14 cellular contexts compared by ENCODE assay signal in the genomic region with DNA sequence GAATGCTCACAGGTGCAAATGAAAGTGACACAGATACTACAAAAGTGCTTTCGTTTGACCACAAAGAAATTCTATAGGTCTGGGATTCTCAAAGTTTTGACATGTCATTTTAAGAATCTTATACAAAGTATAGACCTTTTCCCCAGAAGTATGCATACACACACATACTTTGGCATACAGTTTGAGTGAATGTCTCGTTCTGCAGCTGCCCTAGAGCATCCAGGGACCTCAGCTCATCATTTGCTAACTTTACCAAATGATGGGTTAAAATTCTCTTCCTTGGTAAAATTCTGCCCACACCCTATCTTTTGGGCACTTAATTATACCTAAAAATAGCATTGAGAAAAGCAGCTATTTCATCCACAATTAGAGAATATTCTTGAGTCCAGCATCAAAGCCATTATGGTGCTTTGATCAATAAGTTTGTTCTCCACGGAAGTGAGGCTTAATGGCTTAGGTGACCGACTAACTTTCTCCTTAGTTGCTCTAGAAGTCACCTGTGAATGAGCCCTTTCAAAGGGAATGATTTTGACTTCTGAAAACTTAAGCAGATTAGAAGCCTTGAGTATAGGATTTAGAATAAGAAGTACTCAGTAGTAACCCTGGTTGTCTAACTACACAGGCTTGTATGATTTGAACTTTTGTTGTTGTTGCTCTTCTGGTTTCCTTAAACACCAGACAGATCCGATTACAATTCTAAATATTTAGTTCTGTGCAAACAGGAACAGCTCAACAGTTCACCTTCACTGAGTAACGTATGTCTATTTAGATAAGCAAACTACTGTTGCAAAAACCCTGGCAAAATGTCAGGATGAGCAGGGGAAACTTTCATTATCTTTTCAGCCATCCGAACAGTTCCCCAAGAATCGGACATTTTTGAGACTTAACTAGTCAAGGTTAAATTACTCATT.
DNase-seq lines count a peak whose midpoint lies in the region; ATAC-seq and TF ChIP-seq lines count a peak whose summit lies in the region.
"Had no signal": no experiment of that assay in that cellular context is flagged by ENCODE, and none has a peak within 500 bp of the region (broad histone marks: within the 10 kb centered on the region; RNA-seq: fewer than 3 reads in every experiment).

No MANE protein-coding gene starts in this region.

- H3K36me3 Mint-ChIP-seq in activated T-helper 17 cell treated with anti-CD3 and anti-CD28 coated beads, Interleukin-2, amount 50 U/mL, for 72 hours (ENCODE audit: low read depth): no peaks in the 10 kb centered on the region

- no TSS peak for BruUV-seq in IMR-90 (replicated peaks; lab: Mats Ljungman, UMichigan)

- H3K14ac ChIP-seq in IMR-90 (replicated peaks; ENCODE audit: low read depth, low read length): peak overlapping the region; percentile 69

- H3K4me1 ChIP-seq in IMR-90 (ENCODE audit: control insufficient read depth, insufficient read depth, low read length) (peaks cover 5% of the 10 kb centered on the region), stomach (peaks cover 0 to 15% (median 4%) of the 10 kb centered on the region in 4 donors)
- H3K4me1 ChIP-seq: foreskin keratinocyte had no signal

- no peaks in the 10 kb centered on the region for H3K4me1 Mint-ChIP-seq in activated T-helper 17 cell treated with anti-CD3 and anti-CD28 coated beads, Interleukin-2, amount 50 U/mL, for 72 hours

- peak overlapping the region; percentile 86; the same call in 1 of the 2 replicates for H2BK20ac ChIP-seq in IMR-90 (ENCODE audit: low read depth, low read length)

- peak overlapping the region; percentile 80 for H2BK120ac ChIP-seq in IMR-90 (ENCODE audit: low read depth, low read length)

- peaks cover 9 to 52% of the 10 kb centered on the region in 2 experiments; a peak in 3 of 4 replicates for H3K79me1 ChIP-seq in IMR-90 (ENCODE audit: low read depth in 1 of 2, low read length in 2 of 2)

- no peaks in the 10 kb centered on the region for H3K36me3 ChIP-seq in IMR-90 (ENCODE audit: control insufficient read depth, insufficient read depth, low read length)
- no peaks in the 10 kb centered on the region for H3K36me3 ChIP-seq in stomach
- H3K36me3 ChIP-seq: cardiac muscle cell, left ventricle myocardium inferior, pancreas had no signal

- DNase-seq in CMK (ENCODE audit: low read depth): peak; percentile 48
- DNase-seq in IMR-90: peak; percentile 94
- peak; percentile 54 for DNase-seq in kidney glomerular epithelial cell (lab: John Stamatoyannopoulos, UW)
- no peak for DNase-seq in stomach
- DNase-seq in superior temporal gyrus (ENCODE audit: extremely low spot score): no peak
- no peak for DNase-seq in G401 (ENCODE audit: low spot score)
- DNase-seq: COR-L47, foreskin keratinocyte, left ventricle myocardium inferior, NCI-H1105, pancreas had no signal

- H3K9me1 ChIP-seq in IMR-90 (ENCODE audit: insufficient read depth, low read length): peaks cover 3% of the 10 kb centered on the region

- H2AK5ac ChIP-seq in IMR-90 (ENCODE audit: low read depth, low read length): peak overlapping the region; percentile 74; the same call in 1 of the 2 replicates

- no peaks in the 10 kb centered on the region for H3K27me3 ChIP-seq in IMR-90 (ENCODE audit: control insufficient read depth, insufficient read depth, low read length)
- no peaks in the 10 kb centered on the region for H3K27me3 ChIP-seq in stomach
- H3K27me3 ChIP-seq: cardiac muscle cell, pancreas had no signal

- H4K5ac ChIP-seq in IMR-90 (ENCODE audit: low read depth, low read length): peak overlapping the region; percentile 69; the same call in 1 of the 2 replicates

- TF ChIP-seq RAD21 in IMR-90 (IDR thresholded peaks at IDR 0.05; ENCODE audit: low read length): no peak

- H3K9me3 ChIP-seq in IMR-90 (ENCODE audit: control insufficient read depth, insufficient read depth, low read length): no peaks in the 10 kb centered on the region
- no peaks in the 10 kb centered on the region for H3K9me3 ChIP-seq in stomach
- H3K9me3 ChIP-seq: left ventricle myocardium inferior, pancreas had no signal

- peak overlapping the region; percentile 84 for H2BK5ac ChIP-seq in IMR-90 (ENCODE audit: low read depth, low read length, poor library complexity, severe bottlenecking)

- no peaks in the 10 kb centered on the region for H3K9me3 Mint-ChIP-seq in activated T-helper 17 cell treated with anti-CD3 and anti-CD28 coated beads, Interleukin-2, amount 50 U/mL, for 72 hours

- intact Hi-C loops in IMR-90 (cut with micrococcal nuclease): no loop called here
- intact Hi-C loops in stomach (cut with DNase I; ENCODE audit: low total_unique reads): no loop called here

- H3K27ac ChIP-seq in IMR-90 (ENCODE audit: insufficient read depth, low read length): peak overlapping the region; percentile 66; the same call in 1 of the 2 replicates
- no peak overlapping the region for H3K27ac ChIP-seq in stomach
- H3K27ac ChIP-seq: cardiac muscle cell, foreskin keratinocyte, left ventricle myocardium inferior, pancreas had no signal

- peak overlapping the region; percentile 16; the same call in 1 of the 3 replicates for H2BK15ac ChIP-seq in IMR-90 (ENCODE audit: low read depth, low read length)

- TF ChIP-seq CTCF in IMR-90 (conservative IDR thresholded peaks at IDR 0.05; ENCODE audit: low read depth, low read length): no peak
- no peak for TF ChIP-seq CTCF in WI38 (IDR thresholded peaks at IDR 0.05; ENCODE audit: low read depth, low read length)
- no peak for TF ChIP-seq CTCF in stomach (IDR thresholded peaks at IDR 0.05)

- in situ Hi-C loops in IMR-90 (cut with MboI; ENCODE audit: low sequenced_read_pairs): no loop called here
- in situ Hi-C loops in G401 (cut with HindIII; ENCODE audit: low sequenced_read_pairs): no loop called here

- peak; percentile 91 for ATAC-seq in IMR-90 (ENCODE audit: low read depth)
- ATAC-seq in activated T-helper 17 cell treated with anti-CD3 and anti-CD28 coated beads, Interleukin-2, amount 50 U/mL, for 72 hours (replicated peaks): no peak
- ATAC-seq: foreskin keratinocyte, pancreas had no signal

- CTCF ChIA-PET in IMR-90 (lab: Yijun Ruan, JAX): interaction anchor here (1.1 kb wide), 1 partner anchor 9 kb away, joined by 6 read pairs; no protein-coding TSS in a partner anchor

- H2AK9ac ChIP-seq in IMR-90 (replicated peaks; ENCODE audit: low read depth, low read length, poor library complexity): no peak overlapping the region

- H3K9ac ChIP-seq in IMR-90 (ENCODE audit: low read depth, low read length): peak overlapping the region; percentile 21; the same call in 1 of the 2 replicates

- peak overlapping the region; percentile 87; the same call in 1 of the 2 replicates for H3K18ac ChIP-seq in IMR-90 (ENCODE audit: low read depth, low read length)

- no peak overlapping the region for H3K27ac Mint-ChIP-seq in activated T-helper 17 cell treated with anti-CD3 and anti-CD28 coated beads, Interleukin-2, amount 50 U/mL, for 72 hours

- dilution Hi-C loops in IMR-90 (cut with HindIII; ENCODE audit: low sequenced_read_pairs, unreplicated experiment): no loop called here

- H3K4me3 Mint-ChIP-seq in activated T-helper 17 cell treated with anti-CD3 and anti-CD28 coated beads, Interleukin-2, amount 50 U/mL, for 72 hours: no peak overlapping the region

- H3K4ac ChIP-seq in IMR-90 (ENCODE audit: low read depth, low read length): peak overlapping the region; percentile 26

- peak overlapping the region; percentile 96 for H3K4me2 ChIP-seq in IMR-90 (ENCODE audit: low read depth, low read length)

- peaks cover 5% of the 10 kb centered on the region; the same call in 1 of the 2 replicates for H4K20me1 ChIP-seq in IMR-90 (ENCODE audit: insufficient read depth, low read length)

- H3K23ac ChIP-seq in IMR-90 (ENCODE audit: low read depth, low read length): peak overlapping the region; percentile 29; the same call in 1 of the 2 replicates

- whole genome bisulfite sequencing in IMR-90 (ENCODE audit: extremely low coverage in 2 of 2, insufficient read length in 1 of 2), 2 experiments: no CpG with 5 or more reads among the region's 8 CpGs
- whole genome bisulfite sequencing in stomach, 5 donors: 46 to 56% (median 55%) methylated on average over 8 of the region's 8 CpGs

- peak overlapping the region in 1 of 2 experiments; percentile 35; a peak in 1 of 4 replicates for H4K8ac ChIP-seq in IMR-90 (ENCODE audit: low read depth in 2 of 2, low read length in 2 of 2)

- TF ChIP-seq POLR2A in IMR-90 (IDR thresholded peaks at IDR 0.05; ENCODE audit: low read depth, low read length) (no peak), stomach (IDR thresholded peaks at IDR 0.05) (no peak)

- peak overlapping the region; percentile 43 for H4K91ac ChIP-seq in IMR-90 (ENCODE audit: insufficient read depth, low read depth, low read length)

- H3K4me3 ChIP-seq in IMR-90 (ENCODE audit: insufficient read depth, low read depth, low read length): peak overlapping the region; percentile 39; the same call in 1 of the 2 replicates
- H3K4me3 ChIP-seq in WI38 (ENCODE audit: low read depth, low read length): peak overlapping the region; percentile 17; the same call in 1 of the 2 replicates
- H3K4me3 ChIP-seq in stomach: no peak overlapping the region
- H3K4me3 ChIP-seq: cardiac muscle cell, left ventricle myocardium inferior, pancreas had no signal

- H3K27me3 Mint-ChIP-seq in activated T-helper 17 cell treated with anti-CD3 and anti-CD28 coated beads, Interleukin-2, amount 50 U/mL, for 72 hours: no peaks in the 10 kb centered on the region

- H3K56ac ChIP-seq in IMR-90 (ENCODE audit: extremely low read depth, insufficient read depth, low read length): no peak overlapping the region

- no peak overlapping the region for H2AFZ ChIP-seq in IMR-90 (replicated peaks; ENCODE audit: low read length, poor library complexity)

- POLR2A ChIA-PET in IMR-90 (lab: Charles Lee; ENCODE audit: unreplicated experiment): interaction anchor here (0.5 kb wide), 1 partner anchor 505 kb away, joined by 4 read pairs; a partner anchor contains a TSS

- no peak for TF ChIP-seq EP300 in stomach (IDR thresholded peaks at IDR 0.05)

TF ChIP-seq in IMR-90, 13 proteins besides CTCF, POLR2A, EP300 and RAD21:
- peak; percentile 85 for TF ChIP-seq CEBPB (IDR thresholded peaks at IDR 0.05; ENCODE audit: low read depth, low read length)
- no peak for TF ChIP-seq MXI1 (IDR thresholded peaks at IDR 0.05; ENCODE audit: borderline replicate concordance, low read depth, low read length)
- TF ChIP-seq, protein P1, sequence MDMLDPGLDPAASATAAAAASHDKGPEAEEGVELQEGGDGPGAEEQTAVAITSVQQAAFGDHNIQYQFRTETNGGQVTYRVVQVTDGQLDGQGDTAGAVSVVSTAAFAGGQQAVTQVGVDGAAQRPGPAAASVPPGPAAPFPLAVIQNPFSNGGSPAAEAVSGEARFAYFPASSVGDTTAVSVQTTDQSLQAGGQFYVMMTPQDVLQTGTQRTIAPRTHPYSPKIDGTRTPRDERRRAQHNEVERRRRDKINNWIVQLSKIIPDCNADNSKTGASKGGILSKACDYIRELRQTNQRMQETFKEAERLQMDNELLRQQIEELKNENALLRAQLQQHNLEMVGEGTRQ (IDR thresholded peaks at IDR 0.05; ENCODE audit: low read depth, low read length): no peak
- no peak for TF ChIP-seq MAZ (IDR thresholded peaks at IDR 0.05; ENCODE audit: borderline replicate concordance, low read depth, low read length)
- 0 out of 2 replicates have a peak, but pooled peaks have one; percentile 10 for TF ChIP-seq FOS (IDR thresholded peaks at IDR 0.05; ENCODE audit: low read depth, low read length)

Comparison
In these comparisons a context has a peak if more than half of its experiments do, and no peak if none do; other contexts are left out.
1. DNase-seq: peak in CMK (single experiment), IMR-90 (single experiment) and kidney glomerular epithelial cell (single experiment); none in stomach (single experiment), superior temporal gyrus (single experiment) and G401 (single experiment).
2. H3K4me3 ChIP-seq: peak in IMR-90 (single experiment) and WI38 (single experiment); none in stomach (0 of 4).